Comparison of ENCODE assay signal across 8 cellular contexts in genomic region chr3:193869221-193870201, GRCh38.
A peak's percentile ranks its signal among the peaks of the same experiment; 100 is the strongest.
DNase-seq lines count a peak whose midpoint lies in the region; ATAC-seq, FAIRE-seq and TF ChIP-seq lines count a peak whose summit lies in the region.

No MANE protein-coding gene starts in this region.

- H3K27me3 ChIP-seq in HUES48 (ENCODE audit: control insufficient read depth, insufficient read depth, low read length): peaks cover 39% of the 10 kb centered on the region
- H3K27me3 ChIP-seq in astrocyte (ENCODE audit: insufficient read depth, low read length): peaks cover 2% of the 10 kb centered on the region
- H3K27me3 ChIP-seq in thoracic aorta (replicated peaks; ENCODE audit: insufficient read depth): no peaks in the 10 kb centered on the region

- POLR2A ChIA-PET in AG04449 (lab: Yijun Ruan, JAX): interaction anchor here (0.6 kb wide), 1 partner anchor 267 kb away, joined by 3 read pairs; no protein-coding TSS in a partner anchor

- H3K9ac ChIP-seq in HUES48 (ENCODE audit: low read depth, low read length) (no peak overlapping the region), astrocyte (ENCODE audit: low read length) (peak overlapping the region; percentile 51), kidney (ENCODE audit: low read length in 2 of 2) (no peak overlapping the region)

- H3K27me3 Mint-ChIP-seq in astrocyte (ENCODE audit: low read depth, unreplicated experiment): peaks cover 43% of the 10 kb centered on the region

- FAIRE-seq in astrocyte (lab: Jason Lieb, UNC) (no peak), kidney (lab: Jason Lieb, UNC) (no peak)

- peaks cover 13% of the 10 kb centered on the region for H3K9me3 Mint-ChIP-seq in astrocyte (ENCODE audit: unreplicated experiment)

- no peaks in the 10 kb centered on the region for H3K9me3 ChIP-seq in HUES48 (ENCODE audit: control insufficient read depth, insufficient read depth, low read length)
- H3K9me3 ChIP-seq in astrocyte (ENCODE audit: insufficient read depth, low read depth, low read length): no peaks in the 10 kb centered on the region
- no peaks in the 10 kb centered on the region for H3K9me3 ChIP-seq in kidney (ENCODE audit: control insufficient read depth in 1 of 2, low read length in 2 of 2)
- no peaks in the 10 kb centered on the region for H3K9me3 ChIP-seq in thoracic aorta

- H3K27ac Mint-ChIP-seq in astrocyte (ENCODE audit: unreplicated experiment): peak overlapping the region; percentile 85

- peak overlapping the region; percentile 47 for H2AFZ ChIP-seq in astrocyte (ENCODE audit: low read depth, low read length)

- peak overlapping the region; percentile 84 for H3K27ac ChIP-seq in HUES48 (ENCODE audit: low read depth, low read length)
- peak overlapping the region; percentile 64 for H3K27ac ChIP-seq in astrocyte (ENCODE audit: low read depth, low read length)
- no peak overlapping the region for H3K27ac ChIP-seq in kidney (ENCODE audit: low read depth in 2 of 2, low read length in 2 of 2)
- no peak overlapping the region for H3K27ac ChIP-seq in thoracic aorta

- H3K36me3 ChIP-seq in HUES48 (ENCODE audit: control insufficient read depth, insufficient read depth, low read length) (no peaks in the 10 kb centered on the region), astrocyte (ENCODE audit: insufficient read depth, low read length) (no peaks in the 10 kb centered on the region), kidney (ENCODE audit: control insufficient read depth in 1 of 2, insufficient read depth in 2 of 2, low read length in 2 of 2) (no peaks in the 10 kb centered on the region), thoracic aorta (no peaks in the 10 kb centered on the region)

- H3K4me1 ChIP-seq in HUES48 (ENCODE audit: control insufficient read depth, insufficient read depth, low read length) (peaks cover 12% of the 10 kb centered on the region), astrocyte (ENCODE audit: insufficient read depth, low read length) (peaks cover 43% of the 10 kb centered on the region), kidney (ENCODE audit: control insufficient read depth in 1 of 2, insufficient read depth in 1 of 2, low read depth in 1 of 2, low read length in 2 of 2) (peaks cover 0 to 19% of the 10 kb centered on the region in 2 donors), thoracic aorta (ENCODE audit: control insufficient read depth in 1 of 2, low read depth in 2 of 2) (peaks cover 17 to 29% of the 10 kb centered on the region in 2 donors)

- no peak overlapping the region for H3K4me3 Mint-ChIP-seq in astrocyte (ENCODE audit: unreplicated experiment)

- DNase-seq in AG04449 (ENCODE audit: low read depth, low spot score): peak; percentile 37
- peak; percentile 91 for DNase-seq in astrocyte (ENCODE audit: low read depth)
- peak; percentile 94 for DNase-seq in kidney
- no peak for DNase-seq in thoracic aorta (ENCODE audit: low spot score)
- no peak for DNase-seq in NCI-H1694 treated with DMSO at 0.1 percent for 48 hours (lab: John Stamatoyannopoulos, UW)

- peaks cover 48% of the 10 kb centered on the region for H3K4me1 Mint-ChIP-seq in astrocyte (ENCODE audit: low read depth, unreplicated experiment)

- H3K4me3 ChIP-seq in AG04449 (ENCODE audit: low read depth, low read length): peak overlapping the region; percentile 40
- H3K4me3 ChIP-seq in HUES48 (ENCODE audit: low read depth, low read length): no peak overlapping the region; the same call in 1 of the 2 replicates
- no peak overlapping the region for H3K4me3 ChIP-seq in astrocyte (ENCODE audit: insufficient read depth, low read depth, low read length)
- no peak overlapping the region for H3K4me3 ChIP-seq in kidney (ENCODE audit: low read length in 2 of 2)
- peak overlapping the region; percentile 41 for H3K4me3 ChIP-seq in thoracic aorta

- no peak for ATAC-seq in thoracic aorta (ENCODE audit: insufficient number of reproducible peaks, low FRiP score, low read depth)
- no peak for ATAC-seq in HG02885 (IDR thresholded peaks at IDR 0.05; ENCODE audit: poor library complexity, unreplicated experiment)
- no peak for ATAC-seq in GM18511 (IDR thresholded peaks at IDR 0.05; ENCODE audit: unreplicated experiment)

- no peaks in the 10 kb centered on the region for H4K20me1 ChIP-seq in astrocyte (ENCODE audit: insufficient read depth, low read length)

- CTCF ChIA-PET in AG04449 (lab: Yijun Ruan, JAX): interaction anchor here (2.0 kb wide), 1 partner anchor 446 kb away, joined by 6 read pairs; no protein-coding TSS in a partner anchor

- peaks cover 2% of the 10 kb centered on the region for H3K36me3 Mint-ChIP-seq in astrocyte (ENCODE audit: low read depth, unreplicated experiment)

- TF ChIP-seq CTCF in AG04449 (IDR thresholded peaks at IDR 0.05; ENCODE audit: insufficient read depth, low read length, missing control alignments): no peak
- TF ChIP-seq CTCF in astrocyte (IDR thresholded peaks at IDR 0.05; ENCODE audit: insufficient read depth, low read depth, low read length): no peak
- no peak for TF ChIP-seq CTCF in kidney (IDR thresholded peaks at IDR 0.05; ENCODE audit: borderline replicate concordance, extremely low read depth, insufficient read depth)
- no peak for TF ChIP-seq CTCF in thoracic aorta (IDR thresholded peaks at IDR 0.05)

- H3K4me2 ChIP-seq in astrocyte (ENCODE audit: low read length): peak overlapping the region; percentile 74

- intact Hi-C loops in kidney (cut with DNase I): no loop called here

- no peaks in the 10 kb centered on the region for H3K79me2 ChIP-seq in astrocyte (ENCODE audit: insufficient read depth, low read length)

Comparison
In these comparisons a context has a peak if more than half of its experiments do, and no peak if none do; other contexts are left out.
1. DNase-seq: peak in AG04449 (single experiment), astrocyte (single experiment) and kidney (single experiment); none in thoracic aorta (single experiment) and NCI-H1694 treated with DMSO at 0.1 percent for 48 hours (single experiment).
2. H3K4me3 ChIP-seq: peak in AG04449 (single experiment) and thoracic aorta (single experiment); none in HUES48 (single experiment), astrocyte (single experiment) and kidney (0 of 2).
3. H3K27ac ChIP-seq: peak in HUES48 (single experiment) and astrocyte (single experiment); none in kidney (0 of 2) and thoracic aorta (0 of 2).